ENCODE assay signal across 25 cellular contexts in genomic region chr2:33377048-33377447, GRCh38.
DNase-seq lines count a peak whose midpoint lies in the region; ATAC-seq and TF ChIP-seq lines count a peak whose summit lies in the region.
"Had no signal": no experiment of that assay in that cellular context is flagged by ENCODE, and none has a peak within 500 bp of the region (broad histone marks: within the 10 kb centered on the region; RNA-seq: fewer than 3 reads in every experiment).

No MANE protein-coding gene starts in this region.

- H3K27ac Mint-ChIP-seq in MCF 10A (ENCODE audit: low read depth, unreplicated experiment) = no peak overlapping the region
- no peak overlapping the region for H3K27ac Mint-ChIP-seq in activated CD8-positive, alpha-beta T cell treated with anti-CD3 and anti-CD28 coated beads for 36 hours
- H3K27ac Mint-ChIP-seq: activated CD4-positive, alpha-beta T cell treated with anti-CD3 and anti-CD28 coated beads, Interleukin-2, amount 10 ng/mL, durations not matched to agents 24 days and 14 days; activated naive CD8-positive, alpha-beta T cell treated with anti-CD3 and anti-CD28 coated beads, Interleukin-2, amount 10 ng/mL, durations not matched to agents 7 days and 5 days; progenitor cell of endocrine pancreas; stimulated activated memory B cell treated with anti-CD40 and anti-IgM and Interleukin-4, amounts not matched to agents 10 μg/mL and 1 μg/mL and 100 μg/mL, for 72 hours; T-helper 17 cell had no signal

- peaks cover 13% of the 10 kb centered on the region for H3K4me1 Mint-ChIP-seq in MCF 10A (ENCODE audit: insufficient read depth, unreplicated experiment)
- H3K4me1 Mint-ChIP-seq in activated CD8-positive, alpha-beta T cell treated with anti-CD3 and anti-CD28 coated beads for 36 hours (ENCODE audit: low read depth) = no peaks in the 10 kb centered on the region
- H3K4me1 Mint-ChIP-seq: activated CD4-positive, alpha-beta T cell treated with anti-CD3 and anti-CD28 coated beads, Interleukin-2, amount 10 ng/mL, durations not matched to agents 24 days and 14 days; activated T-helper 17 cell treated with anti-CD3 and anti-CD28 coated beads, Interleukin-2, amount 50 U/mL, for 72 hours; T-helper 17 cell had no signal

- H2AFZ ChIP-seq in OCI-LY7 (ENCODE audit: low read length) = no peak overlapping the region

- TF ChIP-seq CTCF in MCF 10A (IDR thresholded peaks at IDR 0.05; ENCODE audit: unreplicated experiment) (no peak), breast epithelium (IDR thresholded peaks at IDR 0.05) (no peak), fibroblast of mammary gland (conservative IDR thresholded peaks at IDR 0.05; ENCODE audit: control insufficient read depth, insufficient read depth, low read depth, low read length) (no peak), OCI-LY7 (conservative IDR thresholded peaks at IDR 0.05; ENCODE audit: low read length) (no peak)
- TF ChIP-seq CTCF in activated CD8-positive, alpha-beta T cell treated with anti-CD3 and anti-CD28 coated beads for 36 hours (IDR thresholded peaks at IDR 0.05) = no peak

- no peaks in the 10 kb centered on the region for H3K27me3 ChIP-seq in breast epithelium

- no peak for TF ChIP-seq POLR2A in breast epithelium (IDR thresholded peaks at IDR 0.05)

- H3K27ac ChIP-seq in breast epithelium = no peak overlapping the region
- no peak overlapping the region for H3K27ac ChIP-seq in OCI-LY7 (ENCODE audit: low read depth, low read length, poor library complexity, severe bottlenecking)

- ATAC-seq in HG02798 (IDR thresholded peaks at IDR 0.05; ENCODE audit: poor library complexity, unreplicated experiment) = no peak
- no peak for ATAC-seq in activated CD8-positive, alpha-beta T cell treated with anti-CD3 and anti-CD28 coated beads for 36 hours
- ATAC-seq: activated T-helper 17 cell treated with anti-CD3 and anti-CD28 coated beads, Interleukin-2, amount 50 U/mL, for 72 hours; Panc1; stimulated activated memory B cell treated with anti-CD40 and anti-IgM and Interleukin-4, amounts not matched to agents 10 μg/mL and 1 μg/mL and 100 μg/mL, for 72 hours; T-helper 17 cell had no signal

- no peaks in the 10 kb centered on the region for H3K27me3 Mint-ChIP-seq in MCF 10A (ENCODE audit: insufficient read depth, unreplicated experiment)
- no peaks in the 10 kb centered on the region for H3K27me3 Mint-ChIP-seq in activated CD8-positive, alpha-beta T cell treated with anti-CD3 and anti-CD28 coated beads for 36 hours
- H3K27me3 Mint-ChIP-seq: progenitor cell of endocrine pancreas; stimulated activated memory B cell treated with anti-CD40 and anti-IgM and Interleukin-4, amounts not matched to agents 10 μg/mL and 1 μg/mL and 100 μg/mL, for 72 hours had no signal

- no peaks in the 10 kb centered on the region for H3K9me3 Mint-ChIP-seq in MCF 10A (ENCODE audit: unreplicated experiment)
- no peaks in the 10 kb centered on the region for H3K9me3 Mint-ChIP-seq in activated CD8-positive, alpha-beta T cell treated with anti-CD3 and anti-CD28 coated beads for 36 hours
- H3K9me3 Mint-ChIP-seq: activated CD4-positive, alpha-beta T cell treated with anti-CD3 and anti-CD28 coated beads, Interleukin-2, amount 10 ng/mL, durations not matched to agents 24 days and 14 days; activated naive CD8-positive, alpha-beta T cell treated with anti-CD3 and anti-CD28 coated beads, Interleukin-2, amount 10 ng/mL, durations not matched to agents 7 days and 5 days; activated T-helper 17 cell treated with anti-CD3 and anti-CD28 coated beads, Interleukin-2, amount 50 U/mL, for 72 hours; endodermal cell; stimulated activated memory B cell treated with anti-CD40 and anti-IgM and Interleukin-4, amounts not matched to agents 10 μg/mL and 1 μg/mL and 100 μg/mL, for 72 hours had no signal

- DNase-seq in MCF 10A (ENCODE audit: unreplicated experiment) (peak; percentile 41), breast epithelium (ENCODE audit: low spot score in 2 of 2) (no peak), fibroblast of mammary gland (ENCODE audit: low read depth) (peak; percentile 77), kidney tubule cell (ENCODE audit: low spot score) (peak; percentile 17), OCI-LY7 (ENCODE audit: low spot score) (no peak), globus pallidus (ENCODE audit: low spot score) (no peak)
- no peak for DNase-seq in activated CD8-positive, alpha-beta T cell treated with anti-CD3 and anti-CD28 coated beads for 36 hours
- DNase-seq: 8988T; activated CD4-positive, alpha-beta T cell treated with anti-CD3 and anti-CD28 coated beads, Interleukin-2, amount 10 ng/mL, durations not matched to agents 24 days and 14 days; activated naive CD8-positive, alpha-beta T cell treated with anti-CD3 and anti-CD28 coated beads, Interleukin-2, amount 10 ng/mL, durations not matched to agents 7 days and 5 days; BE2C; Caco-2; DMS79 treated with DMSO at 0.1 percent for 48 hours; endodermal cell; NCI-H1105; NCI-H2029; NCI-H345; T-helper 17 cell had no signal

- H3K4me3 ChIP-seq in breast epithelium (no peak overlapping the region), fibroblast of mammary gland (ENCODE audit: control insufficient read depth, low read depth, low read length) (no peak overlapping the region), OCI-LY7 (ENCODE audit: low read depth, low read length, poor library complexity, severe bottlenecking) (no peak overlapping the region)
- H3K4me3 ChIP-seq: coronary artery, smooth muscle cell had no signal

- H3K36me3 ChIP-seq in breast epithelium = no peaks in the 10 kb centered on the region
- peaks cover 10% of the 10 kb centered on the region; the same call in 1 of the 2 replicates for H3K36me3 ChIP-seq in OCI-LY7 (ENCODE audit: insufficient read depth, low read length)
- H3K36me3 ChIP-seq: BE2C had no signal

- H3K4me1 ChIP-seq in breast epithelium (no peaks in the 10 kb centered on the region), OCI-LY7 (ENCODE audit: insufficient read depth, low read length, poor library complexity, severe bottlenecking) (no peaks in the 10 kb centered on the region)
- H3K4me1 ChIP-seq: BE2C, Caco-2 had no signal

- no peaks in the 10 kb centered on the region for H3K9me2 ChIP-seq in OCI-LY7 (ENCODE audit: insufficient read depth, low read length)

- H3K79me2 ChIP-seq in OCI-LY7 (ENCODE audit: insufficient read depth, low read depth, low read length) = no peaks in the 10 kb centered on the region

- no peaks in the 10 kb centered on the region for H3K9me3 ChIP-seq in breast epithelium
- H3K9me3 ChIP-seq in OCI-LY7 (ENCODE audit: low read length) = no peaks in the 10 kb centered on the region
- H3K9me3 ChIP-seq: BE2C, Caco-2 had no signal

- CTCF ChIA-PET in MCF 10A (lab: Yijun Ruan, JAX) (interaction anchor here (0.6 to 0.8 kb wide), 2 partner anchors 133 to 730 kb away, joined by 3 read pairs; no protein-coding TSS in a partner anchor), OCI-LY7 (lab: Charles Lee; ENCODE audit: unreplicated experiment) (interaction anchor here (0.6 kb wide), 1 partner anchor 100 kb away, joined by 3 read pairs; the partner anchor contains the start of gene RASGRP3)
- CTCF ChIA-PET in activated CD8-positive, alpha-beta T cell treated with anti-CD3 and anti-CD28 coated beads for 36 hours (lab: Charles Lee) = interaction anchor here (1.2 kb wide), 1 partner anchor 20 kb away, joined by 4 read pairs; no protein-coding TSS in a partner anchor

- intact Hi-C loops in MCF 10A (cut with micrococcal nuclease) = no loop called here
- intact Hi-C loops in breast epithelium (cut with DNase I; ENCODE audit: low total_unique reads) = no loop called here
- intact Hi-C loops in OCI-LY7 (cut with micrococcal nuclease; ENCODE audit: unreplicated experiment) = loop anchor here (10.0 kb wide), 1 partner anchor 822 kb away; no protein-coding TSS in a partner anchor
- intact Hi-C loops in activated CD8-positive, alpha-beta T cell treated with anti-CD3 and anti-CD28 coated beads for 36 hours (cut with micrococcal nuclease) = no loop called here

- H3K4me3 Mint-ChIP-seq in MCF 10A (ENCODE audit: unreplicated experiment) = no peak overlapping the region
- H3K4me3 Mint-ChIP-seq in activated CD8-positive, alpha-beta T cell treated with anti-CD3 and anti-CD28 coated beads for 36 hours = no peak overlapping the region
- H3K4me3 Mint-ChIP-seq: activated CD4-positive, alpha-beta T cell treated with anti-CD3 and anti-CD28 coated beads, Interleukin-2, amount 10 ng/mL, durations not matched to agents 24 days and 14 days; activated naive CD8-positive, alpha-beta T cell treated with anti-CD3 and anti-CD28 coated beads, Interleukin-2, amount 10 ng/mL, durations not matched to agents 7 days and 5 days; activated T-helper 17 cell treated with anti-CD3 and anti-CD28 coated beads, Interleukin-2, amount 50 U/mL, for 72 hours; endodermal cell; stimulated activated memory B cell treated with anti-CD40 and anti-IgM and Interleukin-4, amounts not matched to agents 10 μg/mL and 1 μg/mL and 100 μg/mL, for 72 hours; T-helper 17 cell had no signal

- H3K36me3 Mint-ChIP-seq in MCF 10A (ENCODE audit: insufficient read depth, unreplicated experiment) = peaks cover 26% of the 10 kb centered on the region
- H3K36me3 Mint-ChIP-seq in activated CD8-positive, alpha-beta T cell treated with anti-CD3 and anti-CD28 coated beads for 36 hours (ENCODE audit: low read depth) = no peaks in the 10 kb centered on the region
- H3K36me3 Mint-ChIP-seq: activated naive CD8-positive, alpha-beta T cell treated with anti-CD3 and anti-CD28 coated beads, Interleukin-2, amount 10 ng/mL, durations not matched to agents 7 days and 5 days; stimulated activated memory B cell treated with anti-CD40 and anti-IgM and Interleukin-4, amounts not matched to agents 10 μg/mL and 1 μg/mL and 100 μg/mL, for 72 hours had no signal

- no TSS peak for BruUV-seq in MCF 10A (replicated peaks; lab: Mats Ljungman, UMichigan)
- BruUV-seq in OCI-LY7 (replicated peaks; lab: Mats Ljungman, UMichigan) = no TSS peak

- no peaks in the 10 kb centered on the region for H4K20me1 ChIP-seq in OCI-LY7 (ENCODE audit: insufficient read depth, low read length)

- POLR2A ChIA-PET in MCF 10A (lab: Yijun Ruan, JAX) (no interaction called here), OCI-LY7 (lab: Charles Lee) (no interaction called here)
- POLR2A ChIA-PET in activated CD8-positive, alpha-beta T cell treated with anti-CD3 and anti-CD28 coated beads for 36 hours (lab: Charles Lee) = no interaction called here

- H3K4me2 ChIP-seq in OCI-LY7 (ENCODE audit: low read length) = no peak overlapping the region
- H3K4me2 ChIP-seq: smooth muscle cell had no signal

Comparison
In these comparisons a context has a peak if more than half of its experiments do, and no peak if none do; other contexts are left out.
1. DNase-seq: peak in MCF 10A (single experiment), fibroblast of mammary gland (single experiment) and kidney tubule cell (single experiment); none in breast epithelium (0 of 2), OCI-LY7 (single experiment), activated CD8-positive, alpha-beta T cell treated with anti-CD3 and anti-CD28 coated beads for 36 hours (single experiment) and globus pallidus (single experiment).